Comparison of ENCODE assay signal across 2 cellular contexts in the genomic region with DNA sequence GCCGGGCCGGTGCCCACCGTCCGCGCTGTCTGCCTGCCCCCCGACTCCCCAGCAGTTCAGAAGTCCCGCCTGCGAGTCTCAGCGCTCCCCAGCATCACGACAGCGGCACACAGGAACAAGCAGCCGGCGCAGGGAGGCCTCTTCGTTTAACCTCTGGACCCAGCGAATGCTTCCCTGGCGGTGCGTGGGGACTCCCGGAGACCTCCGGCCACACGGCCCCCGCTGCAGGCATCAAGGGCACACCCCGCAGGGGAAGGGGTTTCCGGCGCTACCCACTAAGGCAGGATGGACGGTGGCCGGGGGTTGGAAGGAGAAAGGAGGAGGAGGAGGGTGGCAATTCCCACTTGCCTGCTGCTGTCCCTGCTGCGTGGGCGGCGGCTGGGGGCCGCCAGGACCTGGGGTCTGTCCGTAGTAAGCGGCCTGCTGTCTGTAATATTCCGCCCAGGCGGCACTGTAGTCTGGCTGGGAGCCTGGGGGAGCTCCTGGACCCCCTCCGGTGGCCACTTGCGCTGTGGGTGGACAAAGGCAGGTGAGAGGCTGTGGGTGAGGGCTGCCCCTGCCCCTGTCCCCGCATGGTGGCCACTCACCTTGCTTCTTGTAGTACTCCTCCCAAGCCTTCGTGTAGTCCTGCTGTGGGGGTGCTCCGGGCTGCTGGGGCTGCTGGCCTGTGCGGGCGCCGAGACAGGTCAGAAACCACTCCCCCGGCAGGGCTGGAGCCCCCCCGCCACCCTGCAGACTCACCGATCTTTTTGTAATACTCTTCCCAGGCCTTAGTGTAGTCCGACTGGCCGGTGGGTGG.
TF ChIP-seq lines count a peak whose summit lies in the region.

No MANE protein-coding gene starts in this region.

TF ChIP-seq in HEK293, 187 proteins besides CTCF, POLR2A, EP300 and RAD21:
- TF ChIP-seq GLIS2 (tag by site-specific recombination; IDR thresholded peaks at IDR 0.05) (0 out of 2 replicates have a peak, but pooled peaks have one; percentile 14), ZFHX2 (tag by site-specific recombination; conservative IDR thresholded peaks at IDR 0.05) (peak; percentile 62), ZNF664 (tag by site-specific recombination; IDR thresholded peaks at IDR 0.05) (no peak), EGR2 (tag by site-specific recombination; IDR thresholded peaks at IDR 0.05; ENCODE audit: low read depth) (peak; percentile 49; the same call in 1 of the 2 replicates)
- TF ChIP-seq, protein P1, sequence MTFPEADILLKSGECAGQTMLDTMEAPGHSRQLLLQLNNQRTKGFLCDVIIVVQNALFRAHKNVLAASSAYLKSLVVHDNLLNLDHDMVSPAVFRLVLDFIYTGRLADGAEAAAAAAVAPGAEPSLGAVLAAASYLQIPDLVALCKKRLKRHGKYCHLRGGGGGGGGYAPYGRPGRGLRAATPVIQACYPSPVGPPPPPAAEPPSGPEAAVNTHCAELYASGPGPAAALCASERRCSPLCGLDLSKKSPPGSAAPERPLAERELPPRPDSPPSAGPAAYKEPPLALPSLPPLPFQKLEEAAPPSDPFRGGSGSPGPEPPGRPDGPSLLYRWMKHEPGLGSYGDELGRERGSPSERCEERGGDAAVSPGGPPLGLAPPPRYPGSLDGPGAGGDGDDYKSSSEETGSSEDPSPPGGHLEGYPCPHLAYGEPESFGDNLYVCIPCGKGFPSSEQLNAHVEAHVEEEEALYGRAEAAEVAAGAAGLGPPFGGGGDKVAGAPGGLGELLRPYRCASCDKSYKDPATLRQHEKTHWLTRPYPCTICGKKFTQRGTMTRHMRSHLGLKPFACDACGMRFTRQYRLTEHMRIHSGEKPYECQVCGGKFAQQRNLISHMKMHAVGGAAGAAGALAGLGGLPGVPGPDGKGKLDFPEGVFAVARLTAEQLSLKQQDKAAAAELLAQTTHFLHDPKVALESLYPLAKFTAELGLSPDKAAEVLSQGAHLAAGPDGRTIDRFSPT (tag by site-specific recombination; IDR thresholded peaks at IDR 0.05), result 0 out of 2 replicates have a peak, but pooled peaks have one; percentile 13
- TF ChIP-seq, protein P2, sequence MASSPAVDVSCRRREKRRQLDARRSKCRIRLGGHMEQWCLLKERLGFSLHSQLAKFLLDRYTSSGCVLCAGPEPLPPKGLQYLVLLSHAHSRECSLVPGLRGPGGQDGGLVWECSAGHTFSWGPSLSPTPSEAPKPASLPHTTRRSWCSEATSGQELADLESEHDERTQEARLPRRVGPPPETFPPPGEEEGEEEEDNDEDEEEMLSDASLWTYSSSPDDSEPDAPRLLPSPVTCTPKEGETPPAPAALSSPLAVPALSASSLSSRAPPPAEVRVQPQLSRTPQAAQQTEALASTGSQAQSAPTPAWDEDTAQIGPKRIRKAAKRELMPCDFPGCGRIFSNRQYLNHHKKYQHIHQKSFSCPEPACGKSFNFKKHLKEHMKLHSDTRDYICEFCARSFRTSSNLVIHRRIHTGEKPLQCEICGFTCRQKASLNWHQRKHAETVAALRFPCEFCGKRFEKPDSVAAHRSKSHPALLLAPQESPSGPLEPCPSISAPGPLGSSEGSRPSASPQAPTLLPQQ (tag by site-specific recombination; IDR thresholded peaks at IDR 0.05), result no peak

TF ChIP-seq in K562, 482 proteins besides CTCF, POLR2A, EP300 and RAD21:
- TF ChIP-seq NEUROD1 (IDR thresholded peaks at IDR 0.05; ENCODE audit: borderline replicate concordance, low read depth, low read length, partially characterized antibody), result no peak
- TF ChIP-seq CSDE1 (IDR thresholded peaks at IDR 0.05), result no peak
- TF ChIP-seq ZNF766 (CRISPR knock-in tag; conservative IDR thresholded peaks at IDR 0.05), result no peak
- 0 out of 2 replicates have a peak, but pooled peaks have one; percentile 19 for TF ChIP-seq POLR2AphosphoS5 (IDR thresholded peaks at IDR 0.05; ENCODE audit: control insufficient read depth, insufficient read depth, low read depth, low read length)
- TF ChIP-seq, protein P3, sequence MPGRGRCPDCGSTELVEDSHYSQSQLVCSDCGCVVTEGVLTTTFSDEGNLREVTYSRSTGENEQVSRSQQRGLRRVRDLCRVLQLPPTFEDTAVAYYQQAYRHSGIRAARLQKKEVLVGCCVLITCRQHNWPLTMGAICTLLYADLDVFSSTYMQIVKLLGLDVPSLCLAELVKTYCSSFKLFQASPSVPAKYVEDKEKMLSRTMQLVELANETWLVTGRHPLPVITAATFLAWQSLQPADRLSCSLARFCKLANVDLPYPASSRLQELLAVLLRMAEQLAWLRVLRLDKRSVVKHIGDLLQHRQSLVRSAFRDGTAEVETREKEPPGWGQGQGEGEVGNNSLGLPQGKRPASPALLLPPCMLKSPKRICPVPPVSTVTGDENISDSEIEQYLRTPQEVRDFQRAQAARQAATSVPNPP (IDR thresholded peaks at IDR 0.05; ENCODE audit: borderline replicate concordance, insufficient read depth, insufficient read length), result no peak
- TF ChIP-seq EHMT2 (IDR thresholded peaks at IDR 0.05), result no peak
- no peak for TF ChIP-seq MYC (IDR thresholded peaks at IDR 0.05; ENCODE audit: low read depth, low read length)
- TF ChIP-seq MYC (CRISPR knock-in tag; IDR thresholded peaks at IDR 0.05; ENCODE audit: borderline replicate concordance, low read depth), result no peak
- no peak for TF ChIP-seq KLF6 (CRISPR knock-in tag; IDR thresholded peaks at IDR 0.05; ENCODE audit: borderline replicate concordance)
- TF ChIP-seq CHD2 (IDR thresholded peaks at IDR 0.05; ENCODE audit: low read depth, low read length), result no peak
- no peak for TF ChIP-seq ZBTB5 (IDR thresholded peaks at IDR 0.05)
- TF ChIP-seq POLR2G (IDR thresholded peaks at IDR 0.05; ENCODE audit: low read depth, low read length), result peak; percentile 58; the same call in 1 of the 2 replicates
- TF ChIP-seq PPARD (CRISPR knock-in tag; IDR thresholded peaks at IDR 0.05), result no peak
- TF ChIP-seq PRPF4 (IDR thresholded peaks at IDR 0.05; ENCODE audit: insufficient read depth, low read depth, low read length, poor library complexity, severe bottlenecking), result peak; percentile 49
- no peak for TF ChIP-seq NR2C2 (CRISPR knock-in tag; IDR thresholded peaks at IDR 0.05)
- TF ChIP-seq NR2C2 (tag; IDR thresholded peaks at IDR 0.05), result no peak
- TF ChIP-seq, protein P4, sequence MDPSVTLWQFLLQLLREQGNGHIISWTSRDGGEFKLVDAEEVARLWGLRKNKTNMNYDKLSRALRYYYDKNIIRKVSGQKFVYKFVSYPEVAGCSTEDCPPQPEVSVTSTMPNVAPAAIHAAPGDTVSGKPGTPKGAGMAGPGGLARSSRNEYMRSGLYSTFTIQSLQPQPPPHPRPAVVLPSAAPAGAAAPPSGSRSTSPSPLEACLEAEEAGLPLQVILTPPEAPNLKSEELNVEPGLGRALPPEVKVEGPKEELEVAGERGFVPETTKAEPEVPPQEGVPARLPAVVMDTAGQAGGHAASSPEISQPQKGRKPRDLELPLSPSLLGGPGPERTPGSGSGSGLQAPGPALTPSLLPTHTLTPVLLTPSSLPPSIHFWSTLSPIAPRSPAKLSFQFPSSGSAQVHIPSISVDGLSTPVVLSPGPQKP (CRISPR knock-in tag; IDR thresholded peaks at IDR 0.05), result no peak
- no peak for TF ChIP-seq SNAPC5 (CRISPR knock-in tag; IDR thresholded peaks at IDR 0.05)
- TF ChIP-seq GATAD2B (IDR thresholded peaks at IDR 0.05; ENCODE audit: borderline replicate concordance), result no peak
- TF ChIP-seq EGR1 (conservative IDR thresholded peaks at IDR 0.05), result peak; percentile 36; the same call in 1 of the 2 replicates
- TF ChIP-seq RNF2 (IDR thresholded peaks at IDR 0.05), result no peak
- TF ChIP-seq ZKSCAN3 (CRISPR knock-in tag; IDR thresholded peaks at IDR 0.05), result no peak
- TF ChIP-seq RBBP5 (IDR thresholded peaks at IDR 0.05; ENCODE audit: borderline replicate concordance, insufficient read depth, low read length, poor library complexity, severe bottlenecking), result no peak
- TF ChIP-seq CCNT2 (IDR thresholded peaks at IDR 0.05; ENCODE audit: borderline replicate concordance, extremely low read depth, insufficient read length, low read depth, low read length), result no peak
- TF ChIP-seq ZNF408 (CRISPR knock-in tag; IDR thresholded peaks at IDR 0.05; ENCODE audit: low read depth), result no peak
- peak; percentile 30; the same call in 1 of the 2 replicates for TF ChIP-seq ZBTB33 (CRISPR knock-in tag; IDR thresholded peaks at IDR 0.05)
- TF ChIP-seq IRF2 (CRISPR knock-in tag; IDR thresholded peaks at IDR 0.05), result no peak
- TF ChIP-seq SUPT5H (IDR thresholded peaks at IDR 0.05), result no peak
- TF ChIP-seq RBFOX2 (IDR thresholded peaks at IDR 0.05; ENCODE audit: low read depth, low read length), result peak; percentile 71
- TF ChIP-seq PHF8 (IDR thresholded peaks at IDR 0.05; ENCODE audit: borderline replicate concordance, low read length), result no peak
- TF ChIP-seq SP1 (CRISPR knock-in tag; IDR thresholded peaks at IDR 0.05), result no peak
- no peak for TF ChIP-seq MTA2 (IDR thresholded peaks at IDR 0.05; ENCODE audit: low read depth)
TF ChIP-seq in K562: peak in this region for 6.
